In genomic region chr15:74313889-74314288, GRCh38 we compare ENCODE assay signal across 24 cellular contexts. TPM values are rescaled to one million over a fixed set of nuclear protein-coding genes. Genes with fewer than 3 reads are reported as not detected.
A peak's percentile ranks its signal among the peaks of the same experiment; 100 is the strongest.
DNase-seq lines count a peak whose midpoint lies in the region; ATAC-seq and TF ChIP-seq lines count a peak whose summit lies in the region.
"Had no signal": no experiment of that assay in that cellular context is flagged by ENCODE, and none has a peak within 500 bp of the region (broad histone marks: within the 10 kb centered on the region; RNA-seq: fewer than 3 reads in every experiment).

No MANE protein-coding gene starts in this region.

- peak overlapping the region; percentile 26 for H3K4me3 Mint-ChIP-seq in CD8-positive, alpha-beta T cell
- no peak overlapping the region for H3K4me3 Mint-ChIP-seq in activated T-helper 17 cell treated with anti-CD3 and anti-CD28 coated beads, Interleukin-2, amount 50 U/mL, for 72 hours
- H3K4me3 Mint-ChIP-seq: GM23338 had no signal

- H3K27ac Mint-ChIP-seq in CD8-positive, alpha-beta T cell = peak overlapping the region; percentile 72
- H3K27ac Mint-ChIP-seq in activated T-helper 17 cell treated with anti-CD3 and anti-CD28 coated beads, Interleukin-2, amount 50 U/mL, for 72 hours = peak overlapping the region; percentile 26
- H3K27ac Mint-ChIP-seq: GM23338 had no signal

- no peak overlapping the region for H3K9ac ChIP-seq in neural cell (ENCODE audit: low read length)

- H3K27me3 ChIP-seq in CD8-positive, alpha-beta T cell (ENCODE audit: insufficient read depth, low read length) = no peaks in the 10 kb centered on the region
- H3K27me3 ChIP-seq in neural cell (ENCODE audit: insufficient read depth, low read depth, low read length) = no peaks in the 10 kb centered on the region
- H3K27me3 ChIP-seq in effector memory CD4-positive, alpha-beta T cell (replicated peaks; ENCODE audit: control insufficient read depth, insufficient read depth, low read length, poor library complexity, severe bottlenecking) = no peaks in the 10 kb centered on the region

- H3K4me3 ChIP-seq in CD8-positive, alpha-beta T cell (ENCODE audit: low read depth, low read length) = no peak overlapping the region
- H3K4me3 ChIP-seq in HEK293 (ENCODE audit: low read depth, low read length) (no peak overlapping the region), neural cell (ENCODE audit: low read length) (no peak overlapping the region)
- H3K4me3 ChIP-seq in effector memory CD4-positive, alpha-beta T cell (ENCODE audit: insufficient read depth, low read depth, low read length, poor library complexity, severe bottlenecking) = no peak overlapping the region
- H3K4me3 ChIP-seq: GM23338, K562, SK-N-MC had no signal

- H3K9me3 Mint-ChIP-seq in CD8-positive, alpha-beta T cell = no peaks in the 10 kb centered on the region
- H3K9me3 Mint-ChIP-seq in activated T-helper 17 cell treated with anti-CD3 and anti-CD28 coated beads, Interleukin-2, amount 50 U/mL, for 72 hours = no peaks in the 10 kb centered on the region
- H3K9me3 Mint-ChIP-seq: GM23338 had no signal

- intact Hi-C loops in CD8-positive, alpha-beta T cell (cut with DNase I, micrococcal nuclease) = no loop called here

- no peaks in the 10 kb centered on the region for H4K20me1 ChIP-seq in neural cell (ENCODE audit: insufficient read depth)

- H3K9me2 ChIP-seq in neural cell (ENCODE audit: insufficient read depth, low read length) = no peaks in the 10 kb centered on the region

- no peaks in the 10 kb centered on the region for H3K9me3 ChIP-seq in CD8-positive, alpha-beta T cell (ENCODE audit: low read length)
- H3K9me3 ChIP-seq in HEK293 (ENCODE audit: control insufficient read depth, insufficient read depth, low read depth, low read length) (no peaks in the 10 kb centered on the region), neural cell (ENCODE audit: low read length) (no peaks in the 10 kb centered on the region)
- no peaks in the 10 kb centered on the region for H3K9me3 ChIP-seq in effector memory CD4-positive, alpha-beta T cell (ENCODE audit: control insufficient read depth, low read length)

- no peak for DNase-seq in CD8-positive, alpha-beta T cell
- DNase-seq in effector memory CD4-positive, alpha-beta T cell = no peak
- no peak for DNase-seq in activated T-cell treated with anti-CD3 and anti-CD28 coated beads for 4 hours
- DNase-seq: ACHN, C1 segment of cervical spinal cord, COR-L47, DMS 273 treated with DMSO at 0.1 percent for 48 hours, DND-41, NCI-H1105, NCI-H1694, NCI-H2081 treated with DMSO at 0.1 percent for 48 hours, NCI-H82, OCI-M1, Right ventricle myocardium superior had no signal

- H3K27ac ChIP-seq in CD8-positive, alpha-beta T cell (ENCODE audit: low read depth, low read length) = no peak overlapping the region
- H3K27ac ChIP-seq in HEK293 (ENCODE audit: extremely low read depth, low read depth, low read length) = no peak overlapping the region
- H3K27ac ChIP-seq in neural cell (ENCODE audit: low read length) = peak overlapping the region; percentile 88
- no peak overlapping the region for H3K27ac ChIP-seq in effector memory CD4-positive, alpha-beta T cell (ENCODE audit: insufficient read depth, low read length, poor library complexity, severe bottlenecking)
- H3K27ac ChIP-seq: SK-N-MC had no signal

- H3K36me3 ChIP-seq in CD8-positive, alpha-beta T cell (ENCODE audit: insufficient read depth, low read length) = no peaks in the 10 kb centered on the region
- H3K36me3 ChIP-seq in HEK293 (ENCODE audit: control insufficient read depth in 2 of 2, insufficient read depth in 1 of 2, low read length in 2 of 2) (no peaks in the 10 kb centered on the region), neural cell (ENCODE audit: insufficient read depth, low read length) (no peaks in the 10 kb centered on the region)
- no peaks in the 10 kb centered on the region for H3K36me3 ChIP-seq in effector memory CD4-positive, alpha-beta T cell (ENCODE audit: control insufficient read depth, insufficient read depth, low read length)

- H3K4me1 Mint-ChIP-seq in CD8-positive, alpha-beta T cell (ENCODE audit: low read depth) = peaks cover 49% of the 10 kb centered on the region
- H3K4me1 Mint-ChIP-seq in activated T-helper 17 cell treated with anti-CD3 and anti-CD28 coated beads, Interleukin-2, amount 50 U/mL, for 72 hours = peaks cover 6% of the 10 kb centered on the region

- CTCF ChIA-PET in CD8-positive, alpha-beta T cell (lab: Charles Lee) = interaction anchor here (0.5 to 2.2 kb wide), 2 partner anchors 9 to 362 kb away, joined by 5 to 7 read pairs; no protein-coding TSS in a partner anchor
- CTCF ChIA-PET in HEK293 (lab: Yijun Ruan, JAX) = interaction anchor here (1.0 to 8.5 kb wide), 2 partner anchors 9 to 186 kb away, joined by 3 to 253 read pairs; no protein-coding TSS in a partner anchor

- no peak for TF ChIP-seq EP300 in neural cell (conservative IDR thresholded peaks at IDR 0.05; ENCODE audit: poor library complexity, severe bottlenecking)

- no peak for TF ChIP-seq RAD21 in neural cell (conservative IDR thresholded peaks at IDR 0.05)

- no peaks in the 10 kb centered on the region for H3F3A ChIP-seq in neural cell (ENCODE audit: insufficient read depth, low read length, poor library complexity, severe bottlenecking)

- POLR2A ChIA-PET in CD8-positive, alpha-beta T cell (lab: Charles Lee) = no interaction called here
- POLR2A ChIA-PET in HEK293 (lab: Yijun Ruan, JAX) = no interaction called here

- no peak overlapping the region for H2AFZ ChIP-seq in neural cell (ENCODE audit: low read depth, low read length)

- no peak for ATAC-seq in CD8-positive, alpha-beta T cell
- ATAC-seq in activated T-helper 17 cell treated with anti-CD3 and anti-CD28 coated beads, Interleukin-2, amount 50 U/mL, for 72 hours (replicated peaks) = no peak
- ATAC-seq in GM19023 (IDR thresholded peaks at IDR 0.05; ENCODE audit: unreplicated experiment) = no peak
- ATAC-seq: GM23338, HCT116, K562 had no signal

- no peak for TF ChIP-seq CTCF in CD8-positive, alpha-beta T cell (IDR thresholded peaks at IDR 0.05)
- no peak for TF ChIP-seq CTCF in HEK293 (tag by site-specific recombination; IDR thresholded peaks at IDR 0.05)
- TF ChIP-seq CTCF in neural cell (IDR thresholded peaks at IDR 0.05; ENCODE audit: poor library complexity, severe bottlenecking) = no peak

- peaks cover 62% of the 10 kb centered on the region for H3K4me1 ChIP-seq in CD8-positive, alpha-beta T cell (ENCODE audit: insufficient read depth, low read length)
- H3K4me1 ChIP-seq in HEK293 (ENCODE audit: control insufficient read depth, insufficient read depth, low read length) = peaks cover 30% of the 10 kb centered on the region
- H3K4me1 ChIP-seq in effector memory CD4-positive, alpha-beta T cell (ENCODE audit: control insufficient read depth, insufficient read depth, low read length, poor library complexity, severe bottlenecking) = peaks cover 4% of the 10 kb centered on the region

- no peaks in the 10 kb centered on the region for H3K36me3 Mint-ChIP-seq in CD8-positive, alpha-beta T cell
- no peaks in the 10 kb centered on the region for H3K36me3 Mint-ChIP-seq in activated T-helper 17 cell treated with anti-CD3 and anti-CD28 coated beads, Interleukin-2, amount 50 U/mL, for 72 hours (ENCODE audit: low read depth)

- no peak overlapping the region for H3K4me2 ChIP-seq in neural cell (ENCODE audit: low read length)

- no peaks in the 10 kb centered on the region for H3K27me3 Mint-ChIP-seq in CD8-positive, alpha-beta T cell (ENCODE audit: low read depth)
- no peaks in the 10 kb centered on the region for H3K27me3 Mint-ChIP-seq in activated T-helper 17 cell treated with anti-CD3 and anti-CD28 coated beads, Interleukin-2, amount 50 U/mL, for 72 hours

- H3K79me2 ChIP-seq in neural cell (replicated peaks; ENCODE audit: insufficient read depth, low read length) = no peaks in the 10 kb centered on the region

TF ChIP-seq in HEK293, 187 proteins besides CTCF, POLR2A, EP300 and RAD21 (continues in another document):
- no peak for TF ChIP-seq HOXC10 (CRISPR knock-in tag; IDR thresholded peaks at IDR 0.05)
- TF ChIP-seq ZFHX2 (tag by site-specific recombination; conservative IDR thresholded peaks at IDR 0.05) = 0 out of 2 replicates have a peak, but pooled peaks have one; percentile 11
- peak; percentile 96 for TF ChIP-seq ZFP3 (tag by site-specific recombination; IDR thresholded peaks at IDR 0.05; ENCODE audit: low read depth)
- 0 out of 2 replicates have a peak, but pooled peaks have one; percentile 1 for TF ChIP-seq KLF17 (tag by site-specific recombination; IDR thresholded peaks at IDR 0.05)
- peak; percentile 60; the same call in 1 of the 2 replicates for TF ChIP-seq ZNF341 (tag by site-specific recombination; IDR thresholded peaks at IDR 0.05; ENCODE audit: low read depth)
- no peak for TF ChIP-seq ZNF138 (tag by site-specific recombination; IDR thresholded peaks at IDR 0.05; ENCODE audit: borderline replicate concordance)

TF ChIP-seq in neural cell, 6 proteins besides CTCF, POLR2A, EP300 and RAD21:
- TF ChIP-seq MXI1 (conservative IDR thresholded peaks at IDR 0.05; ENCODE audit: poor library complexity, severe bottlenecking) = no peak

RNA-seq across cellular contexts. Expression of gene CYP11A1, which starts 53.6 kb away (rescaled TPM):
- not detected for total RNA-seq in CD8-positive, alpha-beta T cell
- not detected for total RNA-seq in activated T-helper 17 cell treated with anti-CD3 and anti-CD28 coated beads, Interleukin-2, amount 50 U/mL, for 72 hours
- polyA plus RNA-seq in neural cell = not detected in 2 replicates
- not detected in 2 replicates for polyA minus RNA-seq in neural cell
- total RNA-seq: G401, NCI-H460 had no signal
